23 cellular contexts compared by ENCODE assay signal in genomic region chr10:111595173-111595572, GRCh38.
DNase-seq lines count a peak whose midpoint lies in the region; ATAC-seq, FAIRE-seq and TF ChIP-seq lines count a peak whose summit lies in the region.
"Had no signal": no experiment of that assay in that cellular context is flagged by ENCODE, and none has a peak within 500 bp of the region (broad histone marks: within the 10 kb centered on the region; RNA-seq: fewer than 3 reads in every experiment).

No MANE protein-coding gene starts in this region.

- ATAC-seq in RWPE2 (ENCODE audit: low read depth): peak; percentile 21; the same call in 1 of the 3 replicates
- ATAC-seq in esophagus mucosa: peak; percentile 73
- no peak for ATAC-seq in left colon
- ATAC-seq: A549, HCT116 had no signal

- no peak overlapping the region for H3K23ac ChIP-seq in H1 (ENCODE audit: insufficient read length)

- H4K20me1 ChIP-seq in H1 (replicated peaks in 1 of 2; ENCODE audit: control insufficient read depth in 1 of 2, insufficient read depth in 2 of 2, low read length in 2 of 2) (no peaks in the 10 kb centered on the region), keratinocyte (ENCODE audit: control insufficient read depth, extremely low read depth, insufficient read depth, low read length) (no peaks in the 10 kb centered on the region)
- H4K20me1 ChIP-seq: BLaER1 treated with 17β-estradiol and CSF1 and Interleukin-3, amounts not matched to agents 10 nM and 100 nM had no signal

- H3K36me3 ChIP-seq in RWPE2 (ENCODE audit: low read depth) (no peaks in the 10 kb centered on the region), H1 (ENCODE audit: control insufficient read depth in 2 of 4, insufficient read depth in 4 of 4, low read length in 3 of 4) (no peaks in the 10 kb centered on the region), keratinocyte (ENCODE audit: control insufficient read depth in 2 of 2, extremely low read depth in 1 of 2, insufficient read depth in 2 of 2, low read length in 2 of 2) (no peaks in the 10 kb centered on the region)
- H3K36me3 ChIP-seq: BE2C; BLaER1 treated with 17β-estradiol and CSF1 and Interleukin-3, amounts not matched to agents 10 nM and 100 nM had no signal

- H3K9me3 ChIP-seq in RWPE2 (ENCODE audit: severe bottlenecking) (no peaks in the 10 kb centered on the region), H1 (ENCODE audit: insufficient read depth in 2 of 2, low read depth in 1 of 2, low read length in 1 of 2) (no peaks in the 10 kb centered on the region), keratinocyte (ENCODE audit: control insufficient read depth, low read depth, low read length) (no peaks in the 10 kb centered on the region)
- H3K9me3 ChIP-seq: A549; BE2C; BLaER1 treated with 17β-estradiol and CSF1 and Interleukin-3, amounts not matched to agents 10 nM and 100 nM had no signal

- H2BK20ac ChIP-seq in H1 (ENCODE audit: low read length): no peak overlapping the region

- no peak overlapping the region for H3K14ac ChIP-seq in H1 (ENCODE audit: insufficient read length)

- TF ChIP-seq POLR2A in H1 (IDR thresholded peaks at IDR 0.05; ENCODE audit: control extremely low read depth in 1 of 2, low read depth in 2 of 2, low read length in 2 of 2): no peak

- H3K23me2 ChIP-seq in H1 (ENCODE audit: low read depth, low read length): no peaks in the 10 kb centered on the region

- TF ChIP-seq RAD21 in H1 (IDR thresholded peaks at IDR 0.05 in 1 of 2, conservative IDR thresholded peaks at IDR 0.05 in 1 of 2; ENCODE audit: low read depth in 2 of 2, low read length in 2 of 2): no peak

- POLR2A ChIA-PET in H1 (lab: Charles Lee; ENCODE audit: partially characterized antibody): no interaction called here

- dilution Hi-C loops in keratinocyte (cut with MboI; ENCODE audit: extremely low pct_ligation_motif_present, low sequenced_read_pairs): no loop called here

- H3K9ac ChIP-seq in H1 (replicated peaks in 1 of 4; ENCODE audit: extremely low read depth in 1 of 4, low read depth in 3 of 4, low read length in 3 of 4): no peak overlapping the region
- no peak overlapping the region for H3K9ac ChIP-seq in keratinocyte (ENCODE audit: control insufficient read depth, extremely low read depth, insufficient read depth, low read length)
- H3K9ac ChIP-seq: BLaER1 treated with 17β-estradiol and CSF1 and Interleukin-3, amounts not matched to agents 10 nM and 100 nM; GM23248 had no signal

- H3K4me1 ChIP-seq in RWPE2 (ENCODE audit: insufficient read depth, poor library complexity, severe bottlenecking) (no peaks in the 10 kb centered on the region), H1 (replicated peaks in 1 of 4; ENCODE audit: control insufficient read depth in 3 of 4, insufficient read depth in 4 of 4, low read length in 3 of 4) (no peaks in the 10 kb centered on the region; a peak in 1 of 7 replicates), keratinocyte (ENCODE audit: control insufficient read depth, extremely low read depth, insufficient read depth, low read length) (no peaks in the 10 kb centered on the region)
- H3K4me1 ChIP-seq: A549; BE2C; BLaER1 treated with 17β-estradiol and CSF1 and Interleukin-3, amounts not matched to agents 10 nM and 100 nM had no signal

- intact Hi-C loops in left colon (cut with DNase I, micrococcal nuclease): no loop called here

- H3K56ac ChIP-seq in H1 (replicated peaks; ENCODE audit: insufficient read length, low read depth, low read length): no peak overlapping the region

- H4K8ac ChIP-seq in H1 (ENCODE audit: extremely low read depth, insufficient read depth, low read length): no peak overlapping the region

- H2AK5ac ChIP-seq in H1 (ENCODE audit: low read depth, low read length): no peak overlapping the region

- no peak overlapping the region for H3K4me2 ChIP-seq in H1 (ENCODE audit: insufficient read depth in 1 of 2, low read depth in 2 of 2, low read length in 2 of 2)
- H3K4me2 ChIP-seq in keratinocyte (ENCODE audit: control insufficient read depth, extremely low read depth, insufficient read depth, low read depth, low read length): no peak overlapping the region
- H3K4me2 ChIP-seq: A549; BLaER1 treated with 17β-estradiol and CSF1 and Interleukin-3, amounts not matched to agents 10 nM and 100 nM had no signal

- H2BK12ac ChIP-seq in H1 (ENCODE audit: low read depth, low read length): no peak overlapping the region

- TF ChIP-seq CTCF in RWPE2 (IDR thresholded peaks at IDR 0.05; ENCODE audit: poor library complexity, severe bottlenecking): no peak
- TF ChIP-seq CTCF in H1 (IDR thresholded peaks at IDR 0.05; ENCODE audit: control extremely low read depth in 1 of 3, insufficient read depth in 1 of 3, low read depth in 1 of 3, low read length in 3 of 3): no peak
- TF ChIP-seq CTCF in keratinocyte (optimal IDR thresholded peaks at IDR 0.05 in 1 of 3, IDR thresholded peaks at IDR 0.05 in 1 of 3, conservative IDR thresholded peaks at IDR 0.05 in 1 of 3; ENCODE audit: extremely low read depth in 1 of 3, insufficient read depth in 2 of 3, low read length in 3 of 3): no peak
- TF ChIP-seq CTCF in foreskin fibroblast (IDR thresholded peaks at IDR 0.05; ENCODE audit: low read depth, low read length): no peak

- no peak overlapping the region for H2BK5ac ChIP-seq in H1 (ENCODE audit: low read depth, low read length)

- H3K4ac ChIP-seq in H1 (replicated peaks; ENCODE audit: insufficient read length, low read depth, low read length): no peak overlapping the region

- no peak for DNase-seq in RWPE2 (ENCODE audit: low spot score)
- DNase-seq in H1 (ENCODE audit: low read depth in 1 of 2, low spot score in 2 of 2): no peak
- no peak for DNase-seq in keratinocyte (ENCODE audit: low read depth, low spot score)
- DNase-seq in left colon: no peak
- DNase-seq in foreskin fibroblast: no peak
- no peak for DNase-seq in RKO (ENCODE audit: low spot score)
- no peak for DNase-seq in NCI-H2196 treated with DMSO at 0.1 percent for 48 hours (lab: John Stamatoyannopoulos, UW; ENCODE audit: unreplicated experiment)
- DNase-seq: 8988T; ACHN; AML-193; BE2C; Calu3; CD4-positive, alpha-beta T cell; CD8-positive, alpha-beta memory T cell; DND-41; GM23248; H9 had no signal

- no peaks in the 10 kb centered on the region for H3K27me3 ChIP-seq in RWPE2 (ENCODE audit: insufficient read depth, poor library complexity, severe bottlenecking)
- H3K27me3 ChIP-seq in H1 (replicated peaks in 1 of 4; ENCODE audit: control insufficient read depth in 3 of 4, extremely low read depth in 1 of 4, insufficient read depth in 3 of 4, low read length in 3 of 4): no peaks in the 10 kb centered on the region
- no peaks in the 10 kb centered on the region for H3K27me3 ChIP-seq in keratinocyte (ENCODE audit: control insufficient read depth, extremely low read depth, insufficient read depth, low read length)
- H3K27me3 ChIP-seq: BE2C; BLaER1 treated with 17β-estradiol and CSF1 and Interleukin-3, amounts not matched to agents 10 nM and 100 nM had no signal

- H3K79me1 ChIP-seq in H1 (ENCODE audit: low read depth, low read length): no peaks in the 10 kb centered on the region

- H3K79me2 ChIP-seq in H1 (ENCODE audit: control insufficient read depth in 1 of 2, insufficient read depth in 2 of 2, low read length in 2 of 2): no peaks in the 10 kb centered on the region
- H3K79me2 ChIP-seq in keratinocyte (ENCODE audit: control insufficient read depth, insufficient read depth, low read length): no peaks in the 10 kb centered on the region

- no peaks in the 10 kb centered on the region for H3K9me1 ChIP-seq in keratinocyte (ENCODE audit: control insufficient read depth, extremely low read depth, insufficient read depth, low read length)

- FAIRE-seq in H1 (lab: Jason Lieb, UNC): no peak
- FAIRE-seq in keratinocyte (lab: Jason Lieb, UNC): peak; percentile 73
- FAIRE-seq: A549, G401.6, GM12892 had no signal

- TF ChIP-seq EP300 in H1 (IDR thresholded peaks at IDR 0.05; ENCODE audit: borderline replicate concordance in 1 of 2, low read depth in 2 of 2, low read length in 2 of 2): no peak

- no peak overlapping the region for H3K4me3 ChIP-seq in RWPE2 (ENCODE audit: severe bottlenecking)
- no peak overlapping the region for H3K4me3 ChIP-seq in H1 (ENCODE audit: extremely low read depth in 1 of 4, insufficient read depth in 2 of 4, low read depth in 3 of 4, low read length in 4 of 4)
- H3K4me3 ChIP-seq in keratinocyte (ENCODE audit: control insufficient read depth in 2 of 3, extremely low read depth in 1 of 3, insufficient read depth in 2 of 3, low read depth in 1 of 3, low read length in 3 of 3): no peak overlapping the region
- no peak overlapping the region for H3K4me3 ChIP-seq in foreskin fibroblast (ENCODE audit: low read depth in 1 of 2, low read length in 2 of 2)
- H3K4me3 ChIP-seq: A549; BLaER1 treated with 17β-estradiol and CSF1 and Interleukin-3, amounts not matched to agents 10 nM and 100 nM; GM23248 had no signal

- no peak overlapping the region for H4K5ac ChIP-seq in H1 (ENCODE audit: insufficient read length, low read depth, low read length)

- H2BK15ac ChIP-seq in H1 (ENCODE audit: low read length): no peak overlapping the region

- H4K91ac ChIP-seq in H1 (replicated peaks; ENCODE audit: insufficient read length, low read length): no peak overlapping the region

- CTCF ChIA-PET in H1 (lab: Charles Lee; ENCODE audit: partially characterized antibody): interaction anchor here (1.0 kb wide), 1 partner anchor 162 kb away, joined by 3 read pairs; no protein-coding TSS in a partner anchor

- H3K18ac ChIP-seq in H1 (ENCODE audit: extremely low read depth, low read length): no peak overlapping the region

- WGBS in H1 (ENCODE audit: extremely low coverage in 1 of 2, insufficient coverage in 1 of 2, insufficient read length in 1 of 2, insufficient replicate concordance in 2 of 2, low coverage in 1 of 2, low lambda C conversion rate in 2 of 2, missing lambda C conversion rate in 1 of 2), 2 experiments: 87% methylated on average over 3 of the region's 3 CpGs; no CpG with 5 or more reads in 1 of the 2 experiments

- no peak overlapping the region for H2BK120ac ChIP-seq in H1 (replicated peaks; ENCODE audit: low read depth, low read length)

- H3K27ac ChIP-seq in RWPE2 (ENCODE audit: poor library complexity, severe bottlenecking) (no peak overlapping the region), H1 (ENCODE audit: low read depth, low read length) (no peak overlapping the region), keratinocyte (ENCODE audit: control insufficient read depth, insufficient read depth, low read length) (no peak overlapping the region)
- H3K27ac ChIP-seq: A549; BLaER1 treated with 17β-estradiol and CSF1 and Interleukin-3, amounts not matched to agents 10 nM and 100 nM; GM23248 had no signal

- H2AFZ ChIP-seq in H1 (ENCODE audit: low read length) (peak overlapping the region; percentile 91; the same call in 1 of the 2 replicates), keratinocyte (ENCODE audit: control insufficient read depth, low read length) (peak overlapping the region; percentile 60)
- H2AFZ ChIP-seq: GM23248 had no signal

TF ChIP-seq in H1, 55 proteins besides CTCF, POLR2A, EP300 and RAD21 (continues in another document):
- TF ChIP-seq RBBP5 (IDR thresholded peaks at IDR 0.05; ENCODE audit: borderline replicate concordance, low read depth, low read length) (no peak), TAF7 (optimal IDR thresholded peaks at IDR 0.05; ENCODE audit: borderline replicate concordance, low read depth, low read length) (no peak), CHD2 (IDR thresholded peaks at IDR 0.05; ENCODE audit: low read length) (no peak), JUN (IDR thresholded peaks at IDR 0.05; ENCODE audit: low read depth, low read length) (no peak), BACH1 (IDR thresholded peaks at IDR 0.05; ENCODE audit: low read length) (no peak)
